In genomic region chrX:17046478-17047097, GRCh38 we compare ENCODE assay signal across 9 cellular contexts.
DNase-seq lines count a peak whose midpoint lies in the region; ATAC-seq and TF ChIP-seq lines count a peak whose summit lies in the region.
"Had no signal": no experiment of that assay in that cellular context is flagged by ENCODE, and none has a peak within 500 bp of the region (broad histone marks: within the 10 kb centered on the region; RNA-seq: fewer than 3 reads in every experiment).

No MANE protein-coding gene starts in this region.

- intact Hi-C loops in mucosa of descending colon (cut with DNase I, micrococcal nuclease) = no loop called here

- H3K4me3 ChIP-seq in epithelial cell of proximal tubule (ENCODE audit: low read depth, low read length) (no peak overlapping the region), mucosa of descending colon (no peak overlapping the region), suprapubic skin (no peak overlapping the region)

- TF ChIP-seq CTCF in epithelial cell of proximal tubule (conservative IDR thresholded peaks at IDR 0.05; ENCODE audit: low read depth, low read length) (peak; percentile 75), mucosa of descending colon (IDR thresholded peaks at IDR 0.05) (peak; percentile 15), suprapubic skin (IDR thresholded peaks at IDR 0.05) (peak; percentile 39 to 47)

- H3K27ac ChIP-seq in suprapubic skin = no peak overlapping the region

- CTCF ChIA-PET in activated CD4-positive, alpha-beta memory T cell treated with anti-CD3 and anti-CD28 coated beads, Interleukin-2, amount 10 ng/mL, durations not matched to agents 7 days and 5 days (lab: Charles Lee) = interaction anchor here (0.8 to 3.1 kb wide), 14 partner anchors 9 to 224 kb away, joined by 3 to 25 read pairs (median 4); no protein-coding TSS in a partner anchor

- no peak overlapping the region for H3K27ac Mint-ChIP-seq in activated CD4-positive, alpha-beta memory T cell treated with anti-CD3 and anti-CD28 coated beads, Interleukin-2, amount 10 ng/mL, durations not matched to agents 7 days and 5 days
- H3K27ac Mint-ChIP-seq: activated naive CD4-positive, alpha-beta T cell treated with anti-CD3 and anti-CD28 coated beads, Interleukin-2, amount 50 U/mL, for 72 hours had no signal

- H3K36me3 Mint-ChIP-seq in activated CD4-positive, alpha-beta memory T cell treated with anti-CD3 and anti-CD28 coated beads, Interleukin-2, amount 10 ng/mL, durations not matched to agents 7 days and 5 days (ENCODE audit: low read depth) = no peaks in the 10 kb centered on the region
- H3K36me3 Mint-ChIP-seq: activated naive CD4-positive, alpha-beta T cell treated with anti-CD3 and anti-CD28 coated beads, Interleukin-2, amount 50 U/mL, for 72 hours had no signal

- no peaks in the 10 kb centered on the region for H3K27me3 Mint-ChIP-seq in activated CD4-positive, alpha-beta memory T cell treated with anti-CD3 and anti-CD28 coated beads, Interleukin-2, amount 10 ng/mL, durations not matched to agents 7 days and 5 days

- no peak for TF ChIP-seq POLR2A in suprapubic skin (IDR thresholded peaks at IDR 0.05)

- H3K4me1 ChIP-seq in mucosa of descending colon (ENCODE audit: low read depth) (no peaks in the 10 kb centered on the region), suprapubic skin (no peaks in the 10 kb centered on the region)

- H3K4me3 Mint-ChIP-seq in activated CD4-positive, alpha-beta memory T cell treated with anti-CD3 and anti-CD28 coated beads, Interleukin-2, amount 10 ng/mL, durations not matched to agents 7 days and 5 days = no peak overlapping the region

- no peaks in the 10 kb centered on the region for H3K4me1 Mint-ChIP-seq in activated CD4-positive, alpha-beta memory T cell treated with anti-CD3 and anti-CD28 coated beads, Interleukin-2, amount 10 ng/mL, durations not matched to agents 7 days and 5 days

- H3K9me3 Mint-ChIP-seq in activated CD4-positive, alpha-beta memory T cell treated with anti-CD3 and anti-CD28 coated beads, Interleukin-2, amount 10 ng/mL, durations not matched to agents 7 days and 5 days = no peaks in the 10 kb centered on the region
- H3K9me3 Mint-ChIP-seq: activated naive CD4-positive, alpha-beta T cell treated with anti-CD3 and anti-CD28 coated beads, Interleukin-2, amount 50 U/mL, for 72 hours had no signal

- 24% methylated on average over 5 of the region's 5 CpGs for WGBS in suprapubic skin

- POLR2A ChIA-PET in activated CD4-positive, alpha-beta memory T cell treated with anti-CD3 and anti-CD28 coated beads, Interleukin-2, amount 10 ng/mL, durations not matched to agents 7 days and 5 days (lab: Charles Lee) = interaction anchor here (1.1 kb wide), 1 partner anchor 164 kb away, joined by 4 read pairs; no protein-coding TSS in a partner anchor

- no peaks in the 10 kb centered on the region for H3K27me3 ChIP-seq in suprapubic skin

- no peaks in the 10 kb centered on the region for H3K36me3 ChIP-seq in mucosa of descending colon (ENCODE audit: low read depth)
- no peaks in the 10 kb centered on the region for H3K36me3 ChIP-seq in suprapubic skin

- ATAC-seq in mucosa of descending colon (peak; percentile 90), HG03342 (IDR thresholded peaks at IDR 0.05; ENCODE audit: unreplicated experiment) (no peak)

- TF ChIP-seq EP300 in suprapubic skin (IDR thresholded peaks at IDR 0.05) = no peak

- H3K9me3 ChIP-seq in mucosa of descending colon = no peaks in the 10 kb centered on the region
- H3K9me3 ChIP-seq in suprapubic skin = no peaks in the 10 kb centered on the region

- DNase-seq in ELR (ENCODE audit: low read depth) (peak; percentile 65), HPDE6-E6E7 (ENCODE audit: extremely low spot score) (peak; percentile 35), NCI-H774 (lab: John Stamatoyannopoulos, UW) (peak; percentile 40), epithelial cell of proximal tubule (ENCODE audit: low read depth) (no peak), mucosa of descending colon (peak in 2 of 3 donors; percentile 32 to 83), suprapubic skin (ENCODE audit: low spot score in 2 of 2) (peak in 1 of 2 donors; percentile 66)
- peak; percentile 33 for DNase-seq in activated CD4-positive, alpha-beta memory T cell treated with anti-CD3 and anti-CD28 coated beads, Interleukin-2, amount 10 ng/mL, durations not matched to agents 7 days and 5 days

Comparison
In these comparisons a context has a peak if more than half of its experiments do, and no peak if none do; other contexts are left out.
1. CTCF ChIP-seq: peak in every context shown above with its lines; median percentile 75 in epithelial cell of proximal tubule; 43 in suprapubic skin; 15 in mucosa of descending colon.